In genomic region chr7:99386584-99387238, GRCh38 we compare ENCODE assay signal across 1 cellular context.
TF ChIP-seq lines count a peak whose summit lies in the region.

No MANE protein-coding gene starts in this region.

TF ChIP-seq in HEK293, 187 proteins besides CTCF, POLR2A, EP300 and RAD21 (continued from another document):
- 0 out of 2 replicates have a peak, but pooled peaks have one; percentile 36 for TF ChIP-seq ZNF580 (tag by site-specific recombination; IDR thresholded peaks at IDR 0.05)
TF ChIP-seq in HEK293: peak in this region for 4.
